Comparison of ENCODE assay signal across 1 cellular context in genomic region chr2:192773044-192773443, GRCh38.
TF ChIP-seq lines count a peak whose summit lies in the region.

No MANE protein-coding gene starts in this region.

TF ChIP-seq in HepG2, 621 proteins besides CTCF, POLR2A, EP300 and RAD21 (continued from another document and continues in another):
- no peak for TF ChIP-seq ZBED4 (CRISPR knock-in tag; IDR thresholded peaks at IDR 0.05; ENCODE audit: borderline replicate concordance)
- TF ChIP-seq HES4 (CRISPR knock-in tag; IDR thresholded peaks at IDR 0.05; ENCODE audit: borderline replicate concordance), result no peak
- no peak for TF ChIP-seq MAF1 (CRISPR knock-in tag; IDR thresholded peaks at IDR 0.05; ENCODE audit: borderline replicate concordance)
- no peak for TF ChIP-seq ZNF224 (CRISPR knock-in tag; IDR thresholded peaks at IDR 0.05)
- no peak for TF ChIP-seq GRHL1 (CRISPR knock-in tag; conservative IDR thresholded peaks at IDR 0.05)
- TF ChIP-seq IRF1 (CRISPR knock-in tag; IDR thresholded peaks at IDR 0.05; ENCODE audit: low read depth), result no peak
- TF ChIP-seq DZIP1 (CRISPR knock-in tag; IDR thresholded peaks at IDR 0.05), result no peak
- TF ChIP-seq CEBPB (IDR thresholded peaks at IDR 0.05; ENCODE audit: borderline replicate concordance, low read depth, low read length), result no peak; the same call in 1 of the 2 replicates
- no peak for TF ChIP-seq SNAI1 (CRISPR knock-in tag; IDR thresholded peaks at IDR 0.05; ENCODE audit: borderline replicate concordance)
- TF ChIP-seq ATRX (CRISPR knock-in tag; IDR thresholded peaks at IDR 0.05; ENCODE audit: borderline replicate concordance), result no peak
- TF ChIP-seq ZNF687 (CRISPR knock-in tag; IDR thresholded peaks at IDR 0.05), result no peak
- TF ChIP-seq ATF1 (CRISPR knock-in tag; IDR thresholded peaks at IDR 0.05), result no peak
- TF ChIP-seq ZNF337 (CRISPR knock-in tag; IDR thresholded peaks at IDR 0.05; ENCODE audit: borderline replicate concordance, low read depth), result no peak
- no peak for TF ChIP-seq HCFC1 (IDR thresholded peaks at IDR 0.05; ENCODE audit: low read depth, low read length)
- TF ChIP-seq ZNF451 (CRISPR knock-in tag; IDR thresholded peaks at IDR 0.05), result no peak
- TF ChIP-seq ISL2 (CRISPR knock-in tag; IDR thresholded peaks at IDR 0.05), result no peak
- TF ChIP-seq ZNF382 (CRISPR knock-in tag; IDR thresholded peaks at IDR 0.05; ENCODE audit: borderline replicate concordance), result no peak
- no peak for TF ChIP-seq NPAS2 (CRISPR knock-in tag; IDR thresholded peaks at IDR 0.05; ENCODE audit: borderline replicate concordance)
- TF ChIP-seq ARNT2 (CRISPR knock-in tag; IDR thresholded peaks at IDR 0.05; ENCODE audit: low read depth), result no peak
- no peak for TF ChIP-seq PRDM10 (CRISPR knock-in tag; IDR thresholded peaks at IDR 0.05; ENCODE audit: low read depth)
- no peak for TF ChIP-seq MTF2 (CRISPR knock-in tag; IDR thresholded peaks at IDR 0.05; ENCODE audit: borderline replicate concordance)
- TF ChIP-seq NAIF1 (CRISPR knock-in tag; IDR thresholded peaks at IDR 0.05; ENCODE audit: borderline replicate concordance), result no peak
- no peak for TF ChIP-seq ZNF652 (CRISPR knock-in tag; IDR thresholded peaks at IDR 0.05; ENCODE audit: borderline replicate concordance, low read depth)
- TF ChIP-seq ZMAT5 (CRISPR knock-in tag; IDR thresholded peaks at IDR 0.05; ENCODE audit: borderline replicate concordance, low read depth), result no peak
- no peak for TF ChIP-seq KAT8 (CRISPR knock-in tag; IDR thresholded peaks at IDR 0.05)
- no peak for TF ChIP-seq AKAP8 (CRISPR knock-in tag; IDR thresholded peaks at IDR 0.05)
- TF ChIP-seq HNRNPH1 (optimal IDR thresholded peaks at IDR 0.05; ENCODE audit: low read depth, low read length), result no peak
- no peak for TF ChIP-seq TFDP1 (CRISPR knock-in tag; IDR thresholded peaks at IDR 0.05; ENCODE audit: borderline replicate concordance)
- peak; percentile 65; the same call in 1 of the 2 replicates for TF ChIP-seq SKIL (CRISPR knock-in tag; IDR thresholded peaks at IDR 0.05; ENCODE audit: borderline replicate concordance)
- TF ChIP-seq XBP1 (CRISPR knock-in tag; IDR thresholded peaks at IDR 0.05), result no peak
- peak; percentile 43; the same call in 1 of the 2 replicates for TF ChIP-seq ZFP36L1 (CRISPR knock-in tag; IDR thresholded peaks at IDR 0.05)
- TF ChIP-seq TBP (CRISPR knock-in tag; IDR thresholded peaks at IDR 0.05), result no peak
- no peak for TF ChIP-seq ZNF530 (CRISPR knock-in tag; IDR thresholded peaks at IDR 0.05; ENCODE audit: low read depth)
- TF ChIP-seq SIX4 (CRISPR knock-in tag; IDR thresholded peaks at IDR 0.05), result no peak
- TF ChIP-seq SCMH1 (CRISPR knock-in tag; IDR thresholded peaks at IDR 0.05; ENCODE audit: borderline replicate concordance), result no peak
- peak; percentile 62; the same call in 1 of the 2 replicates for TF ChIP-seq SOX5 (CRISPR knock-in tag; IDR thresholded peaks at IDR 0.05; ENCODE audit: borderline replicate concordance)
- TF ChIP-seq KAT2B (IDR thresholded peaks at IDR 0.05; ENCODE audit: borderline replicate concordance, low read depth, low read length), result no peak
- no peak for TF ChIP-seq POLR2AphosphoS2 (IDR thresholded peaks at IDR 0.05; ENCODE audit: low read depth, low read length)
- TF ChIP-seq FOXO1 (CRISPR knock-in tag; IDR thresholded peaks at IDR 0.05), result no peak; the same call in 1 of the 2 replicates
